ENCODE assay signal across 9 cellular contexts in the genomic region with DNA sequence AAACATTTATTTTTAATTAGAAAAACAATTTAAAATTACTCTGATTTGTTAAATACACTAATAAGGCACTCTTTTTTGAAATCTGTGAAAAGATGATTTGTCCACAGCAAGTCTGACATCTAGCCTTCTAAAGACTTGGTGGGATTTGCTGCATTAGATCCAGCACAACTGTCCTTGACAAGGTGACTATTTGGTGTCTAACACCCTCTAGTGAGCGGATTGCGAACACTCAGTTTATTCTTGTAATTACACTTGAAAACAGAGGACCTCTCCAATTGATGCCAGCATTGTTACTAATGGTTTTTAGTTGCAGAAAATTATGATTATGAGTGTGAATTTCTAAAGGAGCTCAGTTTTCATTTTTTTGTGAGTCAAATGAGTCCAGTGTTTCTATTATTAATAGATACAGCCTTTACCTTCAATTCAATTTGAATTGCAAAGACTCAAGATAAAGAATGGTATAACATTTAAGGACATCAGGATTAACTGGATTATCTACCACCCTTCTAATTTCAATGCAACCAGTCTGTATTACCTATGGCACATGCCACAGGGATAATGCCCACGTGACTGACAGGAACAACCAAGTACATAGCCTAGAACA. TPM values are rescaled to one million over a fixed set of nuclear protein-coding genes. Genes with fewer than 3 reads are reported as not detected.
DNase-seq lines count a peak whose midpoint lies in the region; ATAC-seq, FAIRE-seq and TF ChIP-seq lines count a peak whose summit lies in the region.
"Had no signal": no experiment of that assay in that cellular context is flagged by ENCODE, and none has a peak within 500 bp of the region (broad histone marks: within the 10 kb centered on the region; RNA-seq: fewer than 3 reads in every experiment).

No MANE protein-coding gene starts in this region.

- no peak overlapping the region for H3K4me3 Mint-ChIP-seq in stimulated activated effector memory CD8-positive, alpha-beta T cell treated with anti-CD3 and anti-CD28 coated beads, Interleukin-12 subunit alpha, Interleukin-12 subunit beta, amount 100 ng/mL, for 72 hours
- H3K4me3 Mint-ChIP-seq: IgD-negative memory B cell had no signal

- peak; percentile 69 for DNase-seq in AG09319 (ENCODE audit: extremely low read depth, low read depth)
- DNase-seq in GM12892 (ENCODE audit: insufficient read length): peak; percentile 4
- DNase-seq in NCI-H1105 treated with DMSO at 0.1 percent for 48 hours (lab: John Stamatoyannopoulos, UW): peak; percentile 88
- peak; percentile 61 for DNase-seq in SK-N-SH
- peak; percentile 93 for DNase-seq in fibroblast of pulmonary artery (ENCODE audit: low read depth)
- peak; percentile 51 for DNase-seq in neuronal stem cell (ENCODE audit: low spot score)
- DNase-seq in stimulated activated effector memory CD8-positive, alpha-beta T cell treated with anti-CD3 and anti-CD28 coated beads, Interleukin-12 subunit alpha, Interleukin-12 subunit beta, amount 100 ng/mL, for 72 hours (ENCODE audit: low spot score in 2 of 2): no peak

- no peaks in the 10 kb centered on the region for H3K4me1 Mint-ChIP-seq in stimulated activated effector memory CD8-positive, alpha-beta T cell treated with anti-CD3 and anti-CD28 coated beads, Interleukin-12 subunit alpha, Interleukin-12 subunit beta, amount 100 ng/mL, for 72 hours
- H3K4me1 Mint-ChIP-seq: IgD-negative memory B cell had no signal

- H3K4me2 ChIP-seq in SK-N-SH (no peak overlapping the region), neuronal stem cell (ENCODE audit: insufficient read depth, low read length, poor library complexity, severe bottlenecking) (no peak overlapping the region)

- H3K4me1 ChIP-seq in SK-N-SH (ENCODE audit: control insufficient read depth in 1 of 2, insufficient read depth in 2 of 2, low read depth in 1 of 2, low read length in 1 of 2) (peaks cover 0 to 8% of the 10 kb centered on the region in 2 experiments; a peak in 2 of 4 replicates), neuronal stem cell (ENCODE audit: control insufficient read depth in 2 of 2, insufficient read depth in 1 of 2, low read depth in 1 of 2, low read length in 2 of 2) (peaks cover 1 to 2% of the 10 kb centered on the region in 2 donors)

- H3K36me3 Mint-ChIP-seq in stimulated activated effector memory CD8-positive, alpha-beta T cell treated with anti-CD3 and anti-CD28 coated beads, Interleukin-12 subunit alpha, Interleukin-12 subunit beta, amount 100 ng/mL, for 72 hours: no peaks in the 10 kb centered on the region
- H3K36me3 Mint-ChIP-seq: IgD-negative memory B cell had no signal

- peak; percentile 87 for FAIRE-seq in GM12892 (lab: Jason Lieb, UNC)

- no peak for TF ChIP-seq POLR2A in GM12892 (IDR thresholded peaks at IDR 0.05; ENCODE audit: low read depth, low read length)

- H3K9ac ChIP-seq in SK-N-SH: no peak overlapping the region
- H3K9ac ChIP-seq in neuronal stem cell (ENCODE audit: low read depth, low read length, poor library complexity): no peak overlapping the region

- H3K4me3 ChIP-seq in SK-N-SH (ENCODE audit: low read depth in 2 of 2, low read length in 1 of 2): no peak overlapping the region; a peak in 1 of 4 replicates
- H3K4me3 ChIP-seq in fibroblast of pulmonary artery (replicated peaks; ENCODE audit: low read depth, low read length): no peak overlapping the region
- no peak overlapping the region for H3K4me3 ChIP-seq in neuronal stem cell (ENCODE audit: low read length in 2 of 2)

- H3K9me3 ChIP-seq in SK-N-SH (no peaks in the 10 kb centered on the region), neuronal stem cell (replicated peaks in 1 of 2; ENCODE audit: control insufficient read depth in 2 of 2, insufficient read depth in 1 of 2, low read depth in 1 of 2, low read length in 2 of 2) (no peaks in the 10 kb centered on the region)

- H3K9me3 Mint-ChIP-seq in stimulated activated effector memory CD8-positive, alpha-beta T cell treated with anti-CD3 and anti-CD28 coated beads, Interleukin-12 subunit alpha, Interleukin-12 subunit beta, amount 100 ng/mL, for 72 hours: no peaks in the 10 kb centered on the region
- H3K9me3 Mint-ChIP-seq: IgD-negative memory B cell had no signal

- 11% methylated on average over 3 of the region's 3 CpGs for WGBS in SK-N-SH (ENCODE audit: low lambda C conversion rate)
- WGBS in neuronal stem cell (ENCODE audit: extremely low coverage in 2 of 2, insufficient read length in 2 of 2, insufficient replicate concordance in 1 of 2), 2 donors: no CpG with 5 or more reads among the region's 3 CpGs

- H2BK15ac ChIP-seq in neuronal stem cell (ENCODE audit: low read length): no peak overlapping the region

- no peak overlapping the region for H2AFZ ChIP-seq in SK-N-SH (ENCODE audit: low read depth)
- H2AFZ ChIP-seq in neuronal stem cell (ENCODE audit: low read length): no peak overlapping the region

- peak; percentile 90 for ATAC-seq in HG02798 (IDR thresholded peaks at IDR 0.05; ENCODE audit: poor library complexity, unreplicated experiment)
- no peak for ATAC-seq in stimulated activated effector memory CD8-positive, alpha-beta T cell treated with anti-CD3 and anti-CD28 coated beads, Interleukin-12 subunit alpha, Interleukin-12 subunit beta, amount 100 ng/mL, for 72 hours

- CTCF ChIA-PET in SK-N-SH (lab: Yijun Ruan, JAX): interaction anchor here (0.6 to 3.5 kb wide), 40 partner anchors 8 to 1042 kb away, joined by 3 to 33 read pairs (median 4); a partner anchor contains a TSS

- TF ChIP-seq EP300 in SK-N-SH (IDR thresholded peaks at IDR 0.05; ENCODE audit: borderline replicate concordance in 1 of 2, low read depth in 1 of 2, low read length in 1 of 2): no peak

- no peak overlapping the region for H2BK5ac ChIP-seq in neuronal stem cell (ENCODE audit: low read length)

- H3K14ac ChIP-seq in neuronal stem cell (ENCODE audit: low read length): no peak overlapping the region

- no peak overlapping the region for H2BK12ac ChIP-seq in neuronal stem cell (ENCODE audit: low read length)

- H3K27ac ChIP-seq in SK-N-SH (ENCODE audit: low read depth in 2 of 2, low read length in 1 of 2) (no peak overlapping the region), neuronal stem cell (replicated peaks; ENCODE audit: low read length) (no peak overlapping the region)

- no peaks in the 10 kb centered on the region for H3F3A ChIP-seq in SK-N-SH (replicated peaks; ENCODE audit: insufficient read depth)

- no peak overlapping the region for H3K27ac Mint-ChIP-seq in stimulated activated effector memory CD8-positive, alpha-beta T cell treated with anti-CD3 and anti-CD28 coated beads, Interleukin-12 subunit alpha, Interleukin-12 subunit beta, amount 100 ng/mL, for 72 hours
- H3K27ac Mint-ChIP-seq: IgD-negative memory B cell had no signal

- H3K27me3 ChIP-seq in SK-N-SH (ENCODE audit: insufficient read depth) (no peaks in the 10 kb centered on the region), neuronal stem cell (ENCODE audit: control insufficient read depth in 3 of 3, insufficient read depth in 3 of 3, low read depth in 1 of 3, low read length in 3 of 3) (no peaks in the 10 kb centered on the region)

- H2BK120ac ChIP-seq in neuronal stem cell (ENCODE audit: low read depth, low read length): no peak overlapping the region

- no peak overlapping the region for H4K91ac ChIP-seq in neuronal stem cell (ENCODE audit: low read depth, low read length, poor library complexity)

- POLR2A ChIA-PET in SK-N-SH (lab: Yijun Ruan, JAX): no interaction called here

- no peak overlapping the region for H3K18ac ChIP-seq in neuronal stem cell (ENCODE audit: low read length)

- H3K23ac ChIP-seq in neuronal stem cell (ENCODE audit: low read depth, low read length, poor library complexity): no peak overlapping the region

- H2AK5ac ChIP-seq in neuronal stem cell (ENCODE audit: low read depth, low read length): no peak overlapping the region

- no peaks in the 10 kb centered on the region for H3K36me3 ChIP-seq in SK-N-SH (replicated peaks in 1 of 2; ENCODE audit: control insufficient read depth in 1 of 2, insufficient read depth in 2 of 2, low read length in 1 of 2)
- H3K36me3 ChIP-seq in neuronal stem cell (replicated peaks in 1 of 2; ENCODE audit: control insufficient read depth in 2 of 2, insufficient read depth in 2 of 2, low read length in 2 of 2): no peaks in the 10 kb centered on the region

- TF ChIP-seq CTCF in AG09319 (IDR thresholded peaks at IDR 0.05; ENCODE audit: low read depth, low read length) (peak; percentile 73), SK-N-SH (IDR thresholded peaks at IDR 0.05) (peak; percentile 83), fibroblast of pulmonary artery (IDR thresholded peaks at IDR 0.05; ENCODE audit: low read length, missing control alignments) (peak; percentile 77)

- no peak overlapping the region for H4K8ac ChIP-seq in neuronal stem cell (ENCODE audit: low read depth, low read length)

- no peaks in the 10 kb centered on the region for H4K20me1 ChIP-seq in SK-N-SH (ENCODE audit: insufficient read depth)

- no peaks in the 10 kb centered on the region for H3K79me2 ChIP-seq in SK-N-SH (ENCODE audit: insufficient read depth)

- no peaks in the 10 kb centered on the region for H3K9me2 ChIP-seq in SK-N-SH

- peak; percentile 95 for TF ChIP-seq RAD21 in SK-N-SH (IDR thresholded peaks at IDR 0.05; ENCODE audit: low read length)

- H3K4ac ChIP-seq in neuronal stem cell (ENCODE audit: low read length): no peak overlapping the region

- H3K79me1 ChIP-seq in neuronal stem cell (ENCODE audit: low read depth, low read length): no peaks in the 10 kb centered on the region

TF ChIP-seq in SK-N-SH, 30 proteins besides CTCF, POLR2A, EP300 and RAD21:
- no peak for TF ChIP-seq FOXM1 (IDR thresholded peaks at IDR 0.05; ENCODE audit: low read depth)
- 0 out of 2 replicates have a peak, but pooled peaks have one; percentile 12 for TF ChIP-seq RCOR1 (IDR thresholded peaks at IDR 0.05; ENCODE audit: low read length)
- no peak for TF ChIP-seq JUND (IDR thresholded peaks at IDR 0.05)
- peak; percentile 40 for TF ChIP-seq CHD2 (IDR thresholded peaks at IDR 0.05; ENCODE audit: low read length, partially characterized antibody)
- no peak for TF ChIP-seq MEF2A (IDR thresholded peaks at IDR 0.05; ENCODE audit: borderline replicate concordance, low read depth)
- peak; percentile 10; the same call in 1 of the 2 replicates for TF ChIP-seq TCF12 (IDR thresholded peaks at IDR 0.05)
- peak; percentile 79 for TF ChIP-seq SMC3 (IDR thresholded peaks at IDR 0.05; ENCODE audit: low read depth, low read length)

RNA-seq across cellular contexts. Expression of a gene that starts 29.7 kb away (rescaled TPM):
- polyA plus RNA-seq in GM12892 (2012; ENCODE audit: missing spikeins): not detected
- polyA plus RNA-seq in SK-N-SH (2012; rRNA removed): not detected in 2 replicates
- not detected in 2 replicates for polyA plus RNA-seq in SK-N-SH (2012; cell fraction: cytosol; rRNA removed)
- not detected in 2 replicates for polyA plus RNA-seq in SK-N-SH (2012; cell fraction: nucleus; rRNA removed)
- 0.10 TPM for polyA plus RNA-seq in neuronal stem cell (2013, experiment 1 of 2)
- 0.06 TPM for polyA plus RNA-seq in neuronal stem cell (2013, experiment 2 of 2)
- polyA plus RNA-seq: IgD-negative memory B cell had no signal

Comparison
In these comparisons a context has a peak if more than half of its experiments do, and no peak if none do; other contexts are left out.
1. DNase-seq: peak in AG09319 (single experiment), GM12892 (single experiment), NCI-H1105 treated with DMSO at 0.1 percent for 48 hours (single experiment), SK-N-SH (single experiment), fibroblast of pulmonary artery (single experiment) and neuronal stem cell (single experiment); none in stimulated activated effector memory CD8-positive, alpha-beta T cell treated with anti-CD3 and anti-CD28 coated beads, Interleukin-12 subunit alpha, Interleukin-12 subunit beta, amount 100 ng/mL, for 72 hours (0 of 2).
2. Peak in every context shown above with its lines, with median percentiles within 50 percentile points of each other: CTCF ChIP-seq.